Comparison of ENCODE assay signal across 1 cellular context in the genomic region with DNA sequence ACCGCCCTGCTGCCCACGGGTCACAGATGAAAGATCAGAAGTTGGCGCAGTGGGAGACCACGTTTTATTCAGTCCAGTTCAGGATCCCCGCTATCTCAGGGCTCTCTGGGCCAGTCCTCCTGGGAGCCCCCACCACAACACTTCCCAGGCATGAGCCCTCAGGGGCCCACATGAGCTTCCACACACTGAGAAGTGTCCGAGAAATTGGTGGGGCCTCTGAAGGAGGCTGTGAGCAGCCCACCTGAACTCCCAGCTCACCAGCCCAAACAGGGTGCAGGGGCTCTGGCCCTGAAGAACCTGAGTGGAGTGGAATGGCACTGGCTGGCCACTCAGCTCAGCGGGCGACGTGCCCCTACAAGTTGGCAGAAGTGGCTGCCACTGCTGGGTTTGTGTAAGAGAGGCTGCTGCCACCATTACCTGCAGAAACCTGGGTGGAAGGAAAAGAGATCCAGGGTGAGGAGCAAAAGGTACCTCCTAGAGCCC.
TF ChIP-seq lines count a peak whose summit lies in the region.

No MANE protein-coding gene starts in this region.

TF ChIP-seq in HepG2, 621 proteins besides CTCF, POLR2A, EP300 and RAD21:
- TF ChIP-seq TERF1 (CRISPR knock-in tag; IDR thresholded peaks at IDR 0.05) (no peak), ZBTB2 (CRISPR knock-in tag; IDR thresholded peaks at IDR 0.05; ENCODE audit: low read depth) (no peak), ZNF629 (CRISPR knock-in tag; conservative IDR thresholded peaks at IDR 0.05) (no peak), ZMAT5 (CRISPR knock-in tag; IDR thresholded peaks at IDR 0.05; ENCODE audit: borderline replicate concordance, low read depth) (no peak), YY1 (IDR thresholded peaks at IDR 0.05; ENCODE audit: insufficient read depth, insufficient replicate concordance, low read depth, low read length) (no peak), ZBTB46 (CRISPR knock-in tag; IDR thresholded peaks at IDR 0.05; ENCODE audit: borderline replicate concordance) (no peak)
